9 cellular contexts compared by ENCODE assay signal in genomic region chr1:109923131-109923945, GRCh38. TPM values are rescaled to one million over a fixed set of nuclear protein-coding genes. Genes with fewer than 3 reads are reported as not detected.
A peak's percentile ranks its signal among the peaks of the same experiment; 100 is the strongest.
DNase-seq lines count a peak whose midpoint lies in the region; ATAC-seq and TF ChIP-seq lines count a peak whose summit lies in the region.
"Had no signal": no experiment of that assay in that cellular context is flagged by ENCODE, and none has a peak within 500 bp of the region (broad histone marks: within the 10 kb centered on the region; RNA-seq: fewer than 3 reads in every experiment).

No MANE protein-coding gene starts in this region.

- no peak overlapping the region for H3K27ac Mint-ChIP-seq in activated naive CD8-positive, alpha-beta T cell
- no peak overlapping the region for H3K27ac Mint-ChIP-seq in activated naive CD8-positive, alpha-beta T cell treated with anti-CD3 and anti-CD28 coated beads for 36 hours

- H3K27me3 ChIP-seq in SK-N-SH (ENCODE audit: insufficient read depth) = no peaks in the 10 kb centered on the region

- 81% methylated on average over 8 of the region's 17 CpGs for WGBS in SK-N-SH (ENCODE audit: low lambda C conversion rate)

- TF ChIP-seq EP300 in SK-N-SH (IDR thresholded peaks at IDR 0.05; ENCODE audit: borderline replicate concordance in 1 of 2, low read depth in 1 of 2, low read length in 1 of 2) = no peak

- H3K4me2 ChIP-seq in SK-N-SH = no peak overlapping the region

- TF ChIP-seq CTCF in SK-N-SH (IDR thresholded peaks at IDR 0.05) (peak; percentile 65), fibroblast of villous mesenchyme (IDR thresholded peaks at IDR 0.05; ENCODE audit: insufficient read depth, low read depth, low read length) (peak; percentile 43)

- no peaks in the 10 kb centered on the region for H3F3A ChIP-seq in SK-N-SH (replicated peaks; ENCODE audit: insufficient read depth)

- H3K4me3 Mint-ChIP-seq in activated naive CD8-positive, alpha-beta T cell = peak overlapping the region; percentile 40
- no peak overlapping the region for H3K4me3 Mint-ChIP-seq in activated naive CD8-positive, alpha-beta T cell treated with anti-CD3 and anti-CD28 coated beads for 36 hours

- POLR2A ChIA-PET in SK-N-SH (lab: Yijun Ruan, JAX) = no interaction called here

- H3K9me2 ChIP-seq in SK-N-SH = no peaks in the 10 kb centered on the region

- DNase-seq in activated naive CD8-positive, alpha-beta T cell treated with anti-CD3 and anti-CD28 coated beads for 36 hours = no peak
- peak; percentile 52 for DNase-seq in SK-N-SH
- no peak for DNase-seq in fibroblast of villous mesenchyme (ENCODE audit: low read depth)
- peak in 2 of 49 donors; percentile 20 to 27 for DNase-seq in substantia nigra (lab: John Stamatoyannopoulos, UW)
- no peak for DNase-seq in NCI-H2196 (lab: John Stamatoyannopoulos, UW; ENCODE audit: unreplicated experiment)
- DNase-seq in activated T-cell treated with anti-CD3 and anti-CD28 coated beads, Interleukin-2, amount 50 U/mL, for 1 hour = no peak
- DNase-seq: DMS 273 treated with DMSO at 0.1 percent for 48 hours had no signal

- peaks cover 10 to 38% of the 10 kb centered on the region in 2 experiments for H3K36me3 ChIP-seq in SK-N-SH (replicated peaks in 1 of 2; ENCODE audit: control insufficient read depth in 1 of 2, insufficient read depth in 2 of 2, low read length in 1 of 2)

- no peaks in the 10 kb centered on the region for H3K9me3 ChIP-seq in SK-N-SH

- no peaks in the 10 kb centered on the region for H4K20me1 ChIP-seq in SK-N-SH (ENCODE audit: insufficient read depth)

- H3K4me3 ChIP-seq in SK-N-SH (ENCODE audit: low read depth in 2 of 2, low read length in 1 of 2) (no peak overlapping the region), fibroblast of villous mesenchyme (ENCODE audit: low read depth, low read length) (no peak overlapping the region)

- H3K4me1 ChIP-seq in SK-N-SH (ENCODE audit: control insufficient read depth in 1 of 2, insufficient read depth in 2 of 2, low read depth in 1 of 2, low read length in 1 of 2) = peaks cover 0 to 8% of the 10 kb centered on the region in 2 experiments; a peak in 1 of 4 replicates

- peaks cover 49% of the 10 kb centered on the region for H3K36me3 Mint-ChIP-seq in activated naive CD8-positive, alpha-beta T cell
- H3K36me3 Mint-ChIP-seq in activated naive CD8-positive, alpha-beta T cell treated with anti-CD3 and anti-CD28 coated beads for 36 hours = peaks cover 66% of the 10 kb centered on the region

- H2AFZ ChIP-seq in SK-N-SH (ENCODE audit: low read depth) = no peak overlapping the region

- TF ChIP-seq RAD21 in SK-N-SH (IDR thresholded peaks at IDR 0.05; ENCODE audit: low read length) = no peak; the same call in 1 of the 2 replicates

- no peaks in the 10 kb centered on the region for H3K27me3 Mint-ChIP-seq in activated naive CD8-positive, alpha-beta T cell
- no peaks in the 10 kb centered on the region for H3K27me3 Mint-ChIP-seq in activated naive CD8-positive, alpha-beta T cell treated with anti-CD3 and anti-CD28 coated beads for 36 hours

- H3K27ac ChIP-seq in SK-N-SH (ENCODE audit: low read depth in 2 of 2, low read length in 1 of 2) = no peak overlapping the region
- peak overlapping the region; percentile 56 for H3K27ac ChIP-seq in substantia nigra (ENCODE audit: low read depth, low read length, poor library complexity, severe bottlenecking)

- no peak for ATAC-seq in HG03280 (IDR thresholded peaks at IDR 0.05; ENCODE audit: unreplicated experiment)

- H3K9me3 Mint-ChIP-seq in activated naive CD8-positive, alpha-beta T cell (ENCODE audit: low read depth) = no peaks in the 10 kb centered on the region
- H3K9me3 Mint-ChIP-seq in activated naive CD8-positive, alpha-beta T cell treated with anti-CD3 and anti-CD28 coated beads for 36 hours = no peaks in the 10 kb centered on the region

- H3K4me1 Mint-ChIP-seq in activated naive CD8-positive, alpha-beta T cell (ENCODE audit: low read depth) = no peaks in the 10 kb centered on the region
- H3K4me1 Mint-ChIP-seq in activated naive CD8-positive, alpha-beta T cell treated with anti-CD3 and anti-CD28 coated beads for 36 hours = no peaks in the 10 kb centered on the region

- no peaks in the 10 kb centered on the region for H3K79me2 ChIP-seq in SK-N-SH (ENCODE audit: insufficient read depth)

- CTCF ChIA-PET in SK-N-SH (lab: Yijun Ruan, JAX) = interaction anchor here (0.7 to 3.0 kb wide), 7 partner anchors 8 to 146 kb away, joined by 3 to 19 read pairs (median 3); partner anchors contain the start of gene AHCYL1

- H3K9ac ChIP-seq in SK-N-SH = no peak overlapping the region

TF ChIP-seq in SK-N-SH, 30 proteins besides CTCF, POLR2A, EP300 and RAD21:
- TF ChIP-seq JUND (IDR thresholded peaks at IDR 0.05) (no peak), MEF2A (IDR thresholded peaks at IDR 0.05; ENCODE audit: borderline replicate concordance, low read depth) (no peak), CHD2 (IDR thresholded peaks at IDR 0.05; ENCODE audit: low read length, partially characterized antibody) (no peak), FOXM1 (IDR thresholded peaks at IDR 0.05; ENCODE audit: low read depth) (no peak), RXRA (IDR thresholded peaks at IDR 0.05; ENCODE audit: borderline replicate concordance, low read depth) (no peak), SMC3 (IDR thresholded peaks at IDR 0.05; ENCODE audit: low read depth, low read length) (peak; percentile 28)

RNA-seq across cellular contexts. Expression of gene CSF1, which starts 12.7 kb away (rescaled TPM):
- total RNA-seq in activated naive CD8-positive, alpha-beta T cell treated with anti-CD3 and anti-CD28 coated beads for 36 hours = 10 to 100 TPM; 21.2 to 24.9 TPM
- 25.3 and 31.9 TPM in 2 replicates for polyA plus RNA-seq in SK-N-SH (2012; rRNA removed)
- polyA plus RNA-seq in SK-N-SH (2012; cell fraction: cytosol; rRNA removed) = 20.4 and 32.3 TPM in 2 replicates
- 48.4 and 52.0 TPM in 2 replicates for polyA plus RNA-seq in SK-N-SH (2012; cell fraction: nucleus; rRNA removed)
- total RNA-seq in fibroblast of villous mesenchyme = 24.5 and 64.8 TPM in 2 replicates
